Comparison of ENCODE assay signal across 1 cellular context in the genomic region with DNA sequence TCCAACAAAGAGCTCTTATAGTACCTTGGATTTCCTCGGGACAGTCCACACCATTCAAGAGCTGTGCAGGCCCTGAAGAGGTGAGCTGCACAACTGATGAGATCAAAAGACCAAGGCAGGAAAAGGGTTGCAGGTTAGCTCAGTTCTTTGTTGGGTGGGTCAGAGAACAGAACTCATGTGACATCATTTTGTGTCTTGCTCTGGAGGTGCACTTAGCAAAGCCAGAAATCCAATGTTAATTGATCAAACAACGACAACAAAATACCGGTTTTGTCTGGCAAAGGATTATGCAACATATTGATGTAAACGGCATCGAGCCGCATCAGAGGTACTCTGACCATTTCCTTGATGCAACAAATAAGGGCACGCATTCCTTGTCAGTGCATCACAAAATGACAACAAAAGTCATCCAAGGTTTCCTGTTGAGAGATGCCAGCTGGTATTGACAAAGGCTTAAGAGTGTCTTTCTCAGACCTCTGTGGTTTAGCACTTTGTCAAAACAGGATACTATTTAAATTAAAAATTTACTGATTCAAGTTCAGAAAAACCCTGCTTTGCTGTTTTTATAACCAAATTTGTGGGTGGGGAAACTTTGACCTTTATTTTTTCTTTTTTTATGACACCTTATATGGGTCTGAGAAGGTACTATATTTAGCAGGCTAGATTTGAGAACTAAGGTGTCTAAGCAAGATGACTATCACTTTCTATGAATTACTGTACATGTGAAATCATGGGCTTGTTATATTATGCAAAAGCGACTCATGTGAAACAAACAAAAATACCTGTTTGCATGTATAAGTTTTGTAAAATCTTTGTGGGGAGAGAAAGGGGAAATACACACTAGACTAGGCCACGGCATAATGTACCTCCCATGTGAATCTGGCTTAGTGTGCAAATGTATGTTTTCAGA.
TF ChIP-seq lines count a peak whose summit lies in the region.

No MANE protein-coding gene starts in this region.

TF ChIP-seq in HepG2, 621 proteins besides CTCF, POLR2A, EP300 and RAD21 (continued from another document and continues in another):
- TF ChIP-seq, protein P1, sequence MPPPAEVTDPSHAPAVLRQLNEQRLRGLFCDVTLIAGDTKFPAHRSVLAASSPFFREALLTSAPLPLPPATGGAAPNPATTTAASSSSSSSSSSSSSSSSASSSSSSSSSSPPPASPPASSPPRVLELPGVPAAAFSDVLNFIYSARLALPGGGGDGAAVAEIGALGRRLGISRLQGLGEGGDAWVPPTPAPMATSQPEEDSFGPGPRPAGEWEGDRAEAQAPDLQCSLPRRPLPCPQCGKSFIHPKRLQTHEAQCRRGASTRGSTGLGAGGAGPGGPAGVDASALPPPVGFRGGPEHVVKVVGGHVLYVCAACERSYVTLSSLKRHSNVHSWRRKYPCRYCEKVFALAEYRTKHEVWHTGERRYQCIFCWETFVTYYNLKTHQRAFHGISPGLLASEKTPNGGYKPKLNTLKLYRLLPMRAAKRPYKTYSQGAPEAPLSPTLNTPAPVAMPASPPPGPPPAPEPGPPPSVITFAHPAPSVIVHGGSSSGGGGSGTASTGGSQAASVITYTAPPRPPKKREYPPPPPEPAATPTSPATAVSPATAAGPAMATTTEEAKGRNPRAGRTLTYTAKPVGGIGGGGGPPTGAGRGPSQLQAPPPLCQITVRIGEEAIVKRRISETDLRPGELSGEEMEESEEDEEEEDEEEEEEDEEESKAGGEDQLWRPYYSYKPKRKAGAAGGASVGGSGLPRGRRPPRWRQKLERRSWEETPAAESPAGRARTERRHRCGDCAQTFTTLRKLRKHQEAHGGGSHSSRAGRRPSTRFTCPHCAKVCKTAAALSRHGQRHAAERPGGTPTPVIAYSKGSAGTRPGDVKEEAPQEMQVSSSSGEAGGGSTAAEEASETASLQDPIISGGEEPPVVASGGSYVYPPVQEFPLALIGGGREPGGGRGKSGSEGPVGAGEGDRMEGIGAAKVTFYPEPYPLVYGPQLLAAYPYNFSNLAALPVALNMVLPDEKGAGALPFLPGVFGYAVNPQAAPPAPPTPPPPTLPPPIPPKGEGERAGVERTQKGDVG (CRISPR knock-in tag; IDR thresholded peaks at IDR 0.05; ENCODE audit: borderline replicate concordance), result no peak
- TF ChIP-seq ERF (CRISPR knock-in tag; IDR thresholded peaks at IDR 0.05) (peak; percentile 24; the same call in 1 of the 2 replicates), KDM1A (CRISPR knock-in tag; IDR thresholded peaks at IDR 0.05) (peak; percentile 79; the same call in 1 of the 2 replicates), ZNF607 (CRISPR knock-in tag; IDR thresholded peaks at IDR 0.05; ENCODE audit: borderline replicate concordance) (no peak), SKI (IDR thresholded peaks at IDR 0.05; ENCODE audit: partially characterized antibody) (peak; percentile 48), SALL2 (CRISPR knock-in tag; IDR thresholded peaks at IDR 0.05) (no peak), KDM3A (CRISPR knock-in tag; IDR thresholded peaks at IDR 0.05; ENCODE audit: low read depth) (no peak), PHB2 (IDR thresholded peaks at IDR 0.05; ENCODE audit: partially characterized antibody) (no peak), NFIB (CRISPR knock-in tag; IDR thresholded peaks at IDR 0.05; ENCODE audit: borderline replicate concordance) (no peak), RBAK (CRISPR knock-in tag; IDR thresholded peaks at IDR 0.05) (no peak), MAZ (IDR thresholded peaks at IDR 0.05; ENCODE audit: borderline replicate concordance, low read depth, low read length) (no peak), MAZ (CRISPR knock-in tag; IDR thresholded peaks at IDR 0.05; ENCODE audit: low read depth) (no peak), ADNP (CRISPR knock-in tag; IDR thresholded peaks at IDR 0.05) (no peak), NONO (IDR thresholded peaks at IDR 0.05) (no peak), NONO (CRISPR knock-in tag; conservative IDR thresholded peaks at IDR 0.05) (no peak), ZNF629 (CRISPR knock-in tag; conservative IDR thresholded peaks at IDR 0.05) (peak; percentile 77), PAX8 (CRISPR knock-in tag; IDR thresholded peaks at IDR 0.05; ENCODE audit: borderline replicate concordance) (no peak), ZNF30 (CRISPR knock-in tag; IDR thresholded peaks at IDR 0.05) (no peak), ZMYM4 (CRISPR knock-in tag; IDR thresholded peaks at IDR 0.05) (no peak), ZNF331 (CRISPR knock-in tag; IDR thresholded peaks at IDR 0.05) (peak; percentile 51; the same call in 1 of the 2 replicates), YEATS2 (CRISPR knock-in tag; IDR thresholded peaks at IDR 0.05; ENCODE audit: borderline replicate concordance) (peak; percentile 46; the same call in 1 of the 2 replicates)
- TF ChIP-seq, protein P2, sequence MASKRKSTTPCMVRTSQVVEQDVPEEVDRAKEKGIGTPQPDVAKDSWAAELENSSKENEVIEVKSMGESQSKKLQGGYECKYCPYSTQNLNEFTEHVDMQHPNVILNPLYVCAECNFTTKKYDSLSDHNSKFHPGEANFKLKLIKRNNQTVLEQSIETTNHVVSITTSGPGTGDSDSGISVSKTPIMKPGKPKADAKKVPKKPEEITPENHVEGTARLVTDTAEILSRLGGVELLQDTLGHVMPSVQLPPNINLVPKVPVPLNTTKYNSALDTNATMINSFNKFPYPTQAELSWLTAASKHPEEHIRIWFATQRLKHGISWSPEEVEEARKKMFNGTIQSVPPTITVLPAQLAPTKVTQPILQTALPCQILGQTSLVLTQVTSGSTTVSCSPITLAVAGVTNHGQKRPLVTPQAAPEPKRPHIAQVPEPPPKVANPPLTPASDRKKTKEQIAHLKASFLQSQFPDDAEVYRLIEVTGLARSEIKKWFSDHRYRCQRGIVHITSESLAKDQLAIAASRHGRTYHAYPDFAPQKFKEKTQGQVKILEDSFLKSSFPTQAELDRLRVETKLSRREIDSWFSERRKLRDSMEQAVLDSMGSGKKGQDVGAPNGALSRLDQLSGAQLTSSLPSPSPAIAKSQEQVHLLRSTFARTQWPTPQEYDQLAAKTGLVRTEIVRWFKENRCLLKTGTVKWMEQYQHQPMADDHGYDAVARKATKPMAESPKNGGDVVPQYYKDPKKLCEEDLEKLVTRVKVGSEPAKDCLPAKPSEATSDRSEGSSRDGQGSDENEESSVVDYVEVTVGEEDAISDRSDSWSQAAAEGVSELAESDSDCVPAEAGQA (IDR thresholded peaks at IDR 0.05; ENCODE audit: low read depth), result peak; percentile 31; the same call in 1 of the 2 replicates
- TF ChIP-seq, protein P2 (CRISPR knock-in tag; IDR thresholded peaks at IDR 0.05; ENCODE audit: borderline replicate concordance), result no peak
- TF ChIP-seq, protein P3, sequence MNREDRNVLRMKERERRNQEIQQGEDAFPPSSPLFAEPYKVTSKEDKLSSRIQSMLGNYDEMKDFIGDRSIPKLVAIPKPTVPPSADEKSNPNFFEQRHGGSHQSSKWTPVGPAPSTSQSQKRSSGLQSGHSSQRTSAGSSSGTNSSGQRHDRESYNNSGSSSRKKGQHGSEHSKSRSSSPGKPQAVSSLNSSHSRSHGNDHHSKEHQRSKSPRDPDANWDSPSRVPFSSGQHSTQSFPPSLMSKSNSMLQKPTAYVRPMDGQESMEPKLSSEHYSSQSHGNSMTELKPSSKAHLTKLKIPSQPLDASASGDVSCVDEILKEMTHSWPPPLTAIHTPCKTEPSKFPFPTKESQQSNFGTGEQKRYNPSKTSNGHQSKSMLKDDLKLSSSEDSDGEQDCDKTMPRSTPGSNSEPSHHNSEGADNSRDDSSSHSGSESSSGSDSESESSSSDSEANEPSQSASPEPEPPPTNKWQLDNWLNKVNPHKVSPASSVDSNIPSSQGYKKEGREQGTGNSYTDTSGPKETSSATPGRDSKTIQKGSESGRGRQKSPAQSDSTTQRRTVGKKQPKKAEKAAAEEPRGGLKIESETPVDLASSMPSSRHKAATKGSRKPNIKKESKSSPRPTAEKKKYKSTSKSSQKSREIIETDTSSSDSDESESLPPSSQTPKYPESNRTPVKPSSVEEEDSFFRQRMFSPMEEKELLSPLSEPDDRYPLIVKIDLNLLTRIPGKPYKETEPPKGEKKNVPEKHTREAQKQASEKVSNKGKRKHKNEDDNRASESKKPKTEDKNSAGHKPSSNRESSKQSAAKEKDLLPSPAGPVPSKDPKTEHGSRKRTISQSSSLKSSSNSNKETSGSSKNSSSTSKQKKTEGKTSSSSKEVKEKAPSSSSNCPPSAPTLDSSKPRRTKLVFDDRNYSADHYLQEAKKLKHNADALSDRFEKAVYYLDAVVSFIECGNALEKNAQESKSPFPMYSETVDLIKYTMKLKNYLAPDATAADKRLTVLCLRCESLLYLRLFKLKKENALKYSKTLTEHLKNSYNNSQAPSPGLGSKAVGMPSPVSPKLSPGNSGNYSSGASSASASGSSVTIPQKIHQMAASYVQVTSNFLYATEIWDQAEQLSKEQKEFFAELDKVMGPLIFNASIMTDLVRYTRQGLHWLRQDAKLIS (CRISPR knock-in tag; IDR thresholded peaks at IDR 0.05), result no peak
- TF ChIP-seq, protein P4, sequence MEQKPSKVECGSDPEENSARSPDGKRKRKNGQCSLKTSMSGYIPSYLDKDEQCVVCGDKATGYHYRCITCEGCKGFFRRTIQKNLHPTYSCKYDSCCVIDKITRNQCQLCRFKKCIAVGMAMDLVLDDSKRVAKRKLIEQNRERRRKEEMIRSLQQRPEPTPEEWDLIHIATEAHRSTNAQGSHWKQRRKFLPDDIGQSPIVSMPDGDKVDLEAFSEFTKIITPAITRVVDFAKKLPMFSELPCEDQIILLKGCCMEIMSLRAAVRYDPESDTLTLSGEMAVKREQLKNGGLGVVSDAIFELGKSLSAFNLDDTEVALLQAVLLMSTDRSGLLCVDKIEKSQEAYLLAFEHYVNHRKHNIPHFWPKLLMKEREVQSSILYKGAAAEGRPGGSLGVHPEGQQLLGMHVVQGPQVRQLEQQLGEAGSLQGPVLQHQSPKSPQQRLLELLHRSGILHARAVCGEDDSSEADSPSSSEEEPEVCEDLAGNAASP (CRISPR knock-in tag; IDR thresholded peaks at IDR 0.05; ENCODE audit: borderline replicate concordance), result peak; percentile 59; the same call in 1 of the 2 replicates
- TF ChIP-seq, protein P5, sequence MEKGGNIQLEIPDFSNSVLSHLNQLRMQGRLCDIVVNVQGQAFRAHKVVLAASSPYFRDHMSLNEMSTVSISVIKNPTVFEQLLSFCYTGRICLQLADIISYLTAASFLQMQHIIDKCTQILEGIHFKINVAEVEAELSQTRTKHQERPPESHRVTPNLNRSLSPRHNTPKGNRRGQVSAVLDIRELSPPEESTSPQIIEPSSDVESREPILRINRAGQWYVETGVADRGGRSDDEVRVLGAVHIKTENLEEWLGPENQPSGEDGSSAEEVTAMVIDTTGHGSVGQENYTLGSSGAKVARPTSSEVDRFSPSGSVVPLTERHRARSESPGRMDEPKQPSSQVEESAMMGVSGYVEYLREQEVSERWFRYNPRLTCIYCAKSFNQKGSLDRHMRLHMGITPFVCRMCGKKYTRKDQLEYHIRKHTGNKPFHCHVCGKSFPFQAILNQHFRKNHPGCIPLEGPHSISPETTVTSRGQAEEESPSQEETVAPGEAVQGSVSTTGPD (CRISPR knock-in tag; IDR thresholded peaks at IDR 0.05), result no peak
- TF ChIP-seq, protein P6, sequence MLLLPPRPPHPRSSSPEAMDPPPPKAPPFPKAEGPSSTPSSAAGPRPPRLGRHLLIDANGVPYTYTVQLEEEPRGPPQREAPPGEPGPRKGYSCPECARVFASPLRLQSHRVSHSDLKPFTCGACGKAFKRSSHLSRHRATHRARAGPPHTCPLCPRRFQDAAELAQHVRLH (CRISPR knock-in tag; IDR thresholded peaks at IDR 0.05; ENCODE audit: borderline replicate concordance, low read depth), result no peak
- TF ChIP-seq, protein P7, sequence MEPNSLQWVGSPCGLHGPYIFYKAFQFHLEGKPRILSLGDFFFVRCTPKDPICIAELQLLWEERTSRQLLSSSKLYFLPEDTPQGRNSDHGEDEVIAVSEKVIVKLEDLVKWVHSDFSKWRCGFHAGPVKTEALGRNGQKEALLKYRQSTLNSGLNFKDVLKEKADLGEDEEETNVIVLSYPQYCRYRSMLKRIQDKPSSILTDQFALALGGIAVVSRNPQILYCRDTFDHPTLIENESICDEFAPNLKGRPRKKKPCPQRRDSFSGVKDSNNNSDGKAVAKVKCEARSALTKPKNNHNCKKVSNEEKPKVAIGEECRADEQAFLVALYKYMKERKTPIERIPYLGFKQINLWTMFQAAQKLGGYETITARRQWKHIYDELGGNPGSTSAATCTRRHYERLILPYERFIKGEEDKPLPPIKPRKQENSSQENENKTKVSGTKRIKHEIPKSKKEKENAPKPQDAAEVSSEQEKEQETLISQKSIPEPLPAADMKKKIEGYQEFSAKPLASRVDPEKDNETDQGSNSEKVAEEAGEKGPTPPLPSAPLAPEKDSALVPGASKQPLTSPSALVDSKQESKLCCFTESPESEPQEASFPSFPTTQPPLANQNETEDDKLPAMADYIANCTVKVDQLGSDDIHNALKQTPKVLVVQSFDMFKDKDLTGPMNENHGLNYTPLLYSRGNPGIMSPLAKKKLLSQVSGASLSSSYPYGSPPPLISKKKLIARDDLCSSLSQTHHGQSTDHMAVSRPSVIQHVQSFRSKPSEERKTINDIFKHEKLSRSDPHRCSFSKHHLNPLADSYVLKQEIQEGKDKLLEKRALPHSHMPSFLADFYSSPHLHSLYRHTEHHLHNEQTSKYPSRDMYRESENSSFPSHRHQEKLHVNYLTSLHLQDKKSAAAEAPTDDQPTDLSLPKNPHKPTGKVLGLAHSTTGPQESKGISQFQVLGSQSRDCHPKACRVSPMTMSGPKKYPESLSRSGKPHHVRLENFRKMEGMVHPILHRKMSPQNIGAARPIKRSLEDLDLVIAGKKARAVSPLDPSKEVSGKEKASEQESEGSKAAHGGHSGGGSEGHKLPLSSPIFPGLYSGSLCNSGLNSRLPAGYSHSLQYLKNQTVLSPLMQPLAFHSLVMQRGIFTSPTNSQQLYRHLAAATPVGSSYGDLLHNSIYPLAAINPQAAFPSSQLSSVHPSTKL (CRISPR knock-in tag; IDR thresholded peaks at IDR 0.05), result peak; percentile 90
